1 cellular context compared by ENCODE assay signal in the genomic region with DNA sequence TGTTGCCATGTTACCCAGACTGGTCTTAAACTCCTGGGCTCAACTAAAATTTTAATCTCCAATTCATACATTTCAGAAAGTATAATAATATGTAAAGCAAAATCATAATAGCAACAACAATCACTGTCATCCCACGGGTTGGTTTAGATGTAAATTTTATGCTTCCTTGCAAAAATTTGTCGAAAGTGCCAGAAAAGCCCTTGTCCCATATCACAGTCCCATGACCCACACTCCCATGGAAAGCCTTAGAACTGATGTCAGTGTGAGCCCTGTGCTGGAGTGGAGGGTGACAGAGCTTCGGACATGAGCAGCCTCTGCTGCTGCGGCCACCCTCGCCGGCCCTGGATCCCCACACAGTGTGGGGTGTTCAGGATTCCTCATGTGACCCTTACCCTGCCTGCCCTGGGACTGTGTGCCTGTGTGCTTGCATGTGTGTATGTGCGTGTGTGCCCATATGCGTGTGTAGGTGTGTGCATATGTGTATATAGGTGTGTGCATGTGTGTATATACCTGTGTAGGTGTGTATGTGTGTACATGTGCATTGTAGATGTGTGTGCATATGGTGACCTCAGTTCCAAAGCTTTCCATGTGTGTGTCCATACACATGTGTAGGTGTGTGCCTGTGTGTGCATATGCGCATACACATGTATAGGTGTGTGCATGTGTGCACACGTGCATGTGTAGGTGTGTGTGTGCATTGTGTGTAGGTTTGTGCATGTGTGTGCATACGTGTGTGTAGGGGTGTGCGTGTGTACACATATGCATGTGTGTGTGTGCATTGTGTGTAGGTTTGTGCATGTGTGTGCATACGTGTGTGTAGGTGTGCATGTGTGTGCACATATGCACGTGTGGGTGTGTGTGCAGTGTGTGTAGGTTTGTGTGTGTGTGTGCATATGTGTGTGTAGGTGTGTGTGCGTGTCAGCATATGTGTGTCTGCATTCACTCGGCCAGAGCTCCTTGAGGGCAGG.
TF ChIP-seq lines count a peak whose summit lies in the region.

No MANE protein-coding gene starts in this region.

TF ChIP-seq in GM12878, 131 proteins besides CTCF, POLR2A, EP300 and RAD21:
- TF ChIP-seq CREM (IDR thresholded peaks at IDR 0.05; ENCODE audit: low read depth) (no peak), BCL3 (IDR thresholded peaks at IDR 0.05; ENCODE audit: borderline replicate concordance, insufficient read depth, low read depth, low read length, poor library complexity, severe bottlenecking) (peak; percentile 33)
